In genomic region chr5:167582263-167582662, GRCh38 we compare ENCODE assay signal across 12 cellular contexts.
DNase-seq lines count a peak whose midpoint lies in the region; ATAC-seq and TF ChIP-seq lines count a peak whose summit lies in the region.
"Had no signal": no experiment of that assay in that cellular context is flagged by ENCODE, and none has a peak within 500 bp of the region (broad histone marks: within the 10 kb centered on the region; RNA-seq: fewer than 3 reads in every experiment).

No MANE protein-coding gene starts in this region.

- H3K4me3 ChIP-seq in AG09309 (ENCODE audit: control insufficient read depth, low read depth, low read length) = no peak overlapping the region
- no peak overlapping the region for H3K4me3 ChIP-seq in mucosa of descending colon
- H3K4me3 ChIP-seq: stomach had no signal

- TF ChIP-seq CTCF in AG09309 (IDR thresholded peaks at IDR 0.05; ENCODE audit: control insufficient read depth, insufficient read depth, low read depth, low read length, missing control alignments) (peak; percentile 13), HFFc6 (IDR thresholded peaks at IDR 0.05) (peak; percentile 64), mucosa of descending colon (IDR thresholded peaks at IDR 0.05) (no peak)
- TF ChIP-seq CTCF in activated CD8-positive, alpha-beta T cell treated with anti-CD3 and anti-CD28 coated beads for 36 hours (IDR thresholded peaks at IDR 0.05) = no peak

- no peaks in the 10 kb centered on the region for H3K9me3 ChIP-seq in mucosa of descending colon

- no peak for DNase-seq in AG09309 (ENCODE audit: low read depth)
- peak; percentile 26 for DNase-seq in HFFc6
- DNase-seq in hepatic stellate cell (ENCODE audit: low spot score) = peak; percentile 7
- no peak for DNase-seq in mucosa of descending colon
- DNase-seq in activated CD8-positive, alpha-beta T cell treated with anti-CD3 and anti-CD28 coated beads for 36 hours = no peak
- no peak for DNase-seq in hypothalamus (lab: John Stamatoyannopoulos, UW)
- DNase-seq: Calu3, NCI-H774, stomach had no signal

- H3K36me3 ChIP-seq in mucosa of descending colon (ENCODE audit: low read depth) = no peaks in the 10 kb centered on the region
- H3K36me3 ChIP-seq: stomach had no signal

- peak; percentile 77 for ATAC-seq in SK-N-SH treated with all-trans-retinoic acid at 6 μM for 48 hours
- ATAC-seq in HG02798 (IDR thresholded peaks at IDR 0.05; ENCODE audit: poor library complexity, unreplicated experiment) = no peak
- no peak for ATAC-seq in mucosa of descending colon
- ATAC-seq in activated CD8-positive, alpha-beta T cell treated with anti-CD3 and anti-CD28 coated beads for 36 hours = no peak

- H3K4me1 ChIP-seq in mucosa of descending colon (ENCODE audit: low read depth) = no peaks in the 10 kb centered on the region
- H3K4me1 ChIP-seq: stomach had no signal

- intact Hi-C loops in mucosa of descending colon (cut with DNase I, micrococcal nuclease) = no loop called here
- intact Hi-C loops in activated CD8-positive, alpha-beta T cell treated with anti-CD3 and anti-CD28 coated beads for 36 hours (cut with micrococcal nuclease) = no loop called here

- no peaks in the 10 kb centered on the region for H3K9me3 Mint-ChIP-seq in HFFc6
- no peaks in the 10 kb centered on the region for H3K9me3 Mint-ChIP-seq in activated CD8-positive, alpha-beta T cell treated with anti-CD3 and anti-CD28 coated beads for 36 hours
- H3K9me3 Mint-ChIP-seq: activated T-helper 1 cell treated with anti-CD3 and anti-CD28 coated beads, Interleukin-12 subunit alpha, Interleukin-12 subunit beta, Interleukin-2, Interleukin-4 antibody, amounts not matched to agents 30 ng/mL and 10 ng/mL and 1 ng/mL, durations not matched to agents 14 hours and 24 hours and 36 hours had no signal

- peaks cover 13% of the 10 kb centered on the region for H3K4me1 Mint-ChIP-seq in HFFc6 (ENCODE audit: low read depth)
- no peaks in the 10 kb centered on the region for H3K4me1 Mint-ChIP-seq in activated CD8-positive, alpha-beta T cell treated with anti-CD3 and anti-CD28 coated beads for 36 hours (ENCODE audit: low read depth)

- no peaks in the 10 kb centered on the region for H3K36me3 Mint-ChIP-seq in HFFc6 (ENCODE audit: low read depth)
- no peaks in the 10 kb centered on the region for H3K36me3 Mint-ChIP-seq in activated CD8-positive, alpha-beta T cell treated with anti-CD3 and anti-CD28 coated beads for 36 hours (ENCODE audit: low read depth)

- POLR2A ChIA-PET in activated CD8-positive, alpha-beta T cell treated with anti-CD3 and anti-CD28 coated beads for 36 hours (lab: Charles Lee) = no interaction called here

- no peak overlapping the region for H3K27ac Mint-ChIP-seq in HFFc6
- H3K27ac Mint-ChIP-seq in activated CD8-positive, alpha-beta T cell treated with anti-CD3 and anti-CD28 coated beads for 36 hours = no peak overlapping the region
- H3K27ac Mint-ChIP-seq: activated T-helper 1 cell treated with anti-CD3 and anti-CD28 coated beads, Interleukin-12 subunit alpha, Interleukin-12 subunit beta, Interleukin-2, Interleukin-4 antibody, amounts not matched to agents 30 ng/mL and 10 ng/mL and 1 ng/mL, durations not matched to agents 14 hours and 24 hours and 36 hours had no signal

- H3K27me3 Mint-ChIP-seq in HFFc6 (ENCODE audit: insufficient read depth) = no peaks in the 10 kb centered on the region
- no peaks in the 10 kb centered on the region for H3K27me3 Mint-ChIP-seq in activated CD8-positive, alpha-beta T cell treated with anti-CD3 and anti-CD28 coated beads for 36 hours

- CTCF ChIA-PET in activated CD8-positive, alpha-beta T cell treated with anti-CD3 and anti-CD28 coated beads for 36 hours (lab: Charles Lee) = no interaction called here

- H3K4me3 Mint-ChIP-seq in HFFc6 = no peak overlapping the region
- H3K4me3 Mint-ChIP-seq in activated CD8-positive, alpha-beta T cell treated with anti-CD3 and anti-CD28 coated beads for 36 hours = no peak overlapping the region
- H3K4me3 Mint-ChIP-seq: activated T-helper 1 cell treated with anti-CD3 and anti-CD28 coated beads, Interleukin-12 subunit alpha, Interleukin-12 subunit beta, Interleukin-2, Interleukin-4 antibody, amounts not matched to agents 30 ng/mL and 10 ng/mL and 1 ng/mL, durations not matched to agents 14 hours and 24 hours and 36 hours had no signal

TF ChIP-seq in SK-N-SH treated with all-trans-retinoic acid at 6 μM for 48 hours, 23 proteins besides CTCF, POLR2A, EP300 and RAD21:
- TF ChIP-seq SNAI2 (CRISPR knock-in tag; IDR thresholded peaks at IDR 0.05) (no peak), ESRRG (CRISPR knock-in tag; IDR thresholded peaks at IDR 0.05) (no peak), TSHZ2 (CRISPR knock-in tag; IDR thresholded peaks at IDR 0.05) (no peak), CSDC2 (CRISPR knock-in tag; IDR thresholded peaks at IDR 0.05) (no peak), RARB (CRISPR knock-in tag; IDR thresholded peaks at IDR 0.05) (no peak), ARNTL (CRISPR knock-in tag; IDR thresholded peaks at IDR 0.05; ENCODE audit: borderline replicate concordance, low read depth) (no peak), TCF4 (CRISPR knock-in tag; IDR thresholded peaks at IDR 0.05; ENCODE audit: borderline replicate concordance) (no peak), PPARA (CRISPR knock-in tag; IDR thresholded peaks at IDR 0.05; ENCODE audit: borderline replicate concordance) (no peak), ZC3H10 (CRISPR knock-in tag; IDR thresholded peaks at IDR 0.05) (no peak), BACH2 (CRISPR knock-in tag; IDR thresholded peaks at IDR 0.05; ENCODE audit: borderline replicate concordance) (no peak), ZNF8 (CRISPR knock-in tag; IDR thresholded peaks at IDR 0.05) (no peak), OSR1 (CRISPR knock-in tag; IDR thresholded peaks at IDR 0.05) (no peak), ZFP30 (CRISPR knock-in tag; IDR thresholded peaks at IDR 0.05) (no peak), GLIS3 (CRISPR knock-in tag; IDR thresholded peaks at IDR 0.05) (no peak), ZNF70 (CRISPR knock-in tag; IDR thresholded peaks at IDR 0.05) (no peak), ZFP3 (CRISPR knock-in tag; IDR thresholded peaks at IDR 0.05) (no peak)
- TF ChIP-seq, protein P1, sequence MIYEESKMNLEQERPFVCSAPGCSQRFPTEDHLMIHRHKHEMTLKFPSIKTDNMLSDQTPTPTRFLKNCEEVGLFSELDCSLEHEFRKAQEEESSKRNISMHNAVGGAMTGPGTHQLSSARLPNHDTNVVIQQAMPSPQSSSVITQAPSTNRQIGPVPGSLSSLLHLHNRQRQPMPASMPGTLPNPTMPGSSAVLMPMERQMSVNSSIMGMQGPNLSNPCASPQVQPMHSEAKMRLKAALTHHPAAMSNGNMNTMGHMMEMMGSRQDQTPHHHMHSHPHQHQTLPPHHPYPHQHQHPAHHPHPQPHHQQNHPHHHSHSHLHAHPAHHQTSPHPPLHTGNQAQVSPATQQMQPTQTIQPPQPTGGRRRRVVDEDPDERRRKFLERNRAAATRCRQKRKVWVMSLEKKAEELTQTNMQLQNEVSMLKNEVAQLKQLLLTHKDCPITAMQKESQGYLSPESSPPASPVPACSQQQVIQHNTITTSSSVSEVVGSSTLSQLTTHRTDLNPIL (CRISPR knock-in tag; IDR thresholded peaks at IDR 0.05; ENCODE audit: low read depth) = no peak

Comparison
In these comparisons a context has a peak if more than half of its experiments do, and no peak if none do; other contexts are left out.
1. DNase-seq: peak in HFFc6 (single experiment) and hepatic stellate cell (single experiment); none in AG09309 (single experiment), mucosa of descending colon (0 of 3), activated CD8-positive, alpha-beta T cell treated with anti-CD3 and anti-CD28 coated beads for 36 hours (single experiment) and hypothalamus (0 of 51).
2. CTCF ChIP-seq: peak in AG09309 (single experiment) and HFFc6 (single experiment); none in mucosa of descending colon (single experiment) and activated CD8-positive, alpha-beta T cell treated with anti-CD3 and anti-CD28 coated beads for 36 hours (single experiment).